ENCODE assay signal across 11 cellular contexts in the genomic region with DNA sequence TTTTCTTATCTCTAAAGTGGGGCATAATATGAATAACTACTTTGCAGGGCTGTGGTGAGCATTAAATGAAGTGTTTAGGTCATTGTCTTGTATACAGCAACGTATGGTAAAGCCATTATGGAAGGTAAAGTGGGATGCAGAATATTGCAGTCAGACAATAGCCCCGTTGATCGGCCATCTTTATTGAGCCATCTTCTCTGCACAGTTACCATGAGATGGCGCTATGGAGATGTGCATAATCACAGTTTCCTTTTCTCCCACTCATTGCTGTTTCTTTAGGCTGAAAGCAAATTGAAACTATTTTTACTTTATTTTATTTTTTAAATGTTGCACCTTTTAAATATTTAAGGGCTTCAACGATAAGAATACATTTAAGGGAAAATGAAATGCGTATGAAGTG.
A peak's percentile ranks its signal among the peaks of the same experiment; 100 is the strongest.
DNase-seq lines count a peak whose midpoint lies in the region; ATAC-seq, FAIRE-seq and TF ChIP-seq lines count a peak whose summit lies in the region.
"Had no signal": no experiment of that assay in that cellular context is flagged by ENCODE, and none has a peak within 500 bp of the region (broad histone marks: within the 10 kb centered on the region; RNA-seq: fewer than 3 reads in every experiment).

No MANE protein-coding gene starts in this region.

- H3K9me3 ChIP-seq in lower lobe of right lung: no peaks in the 10 kb centered on the region
- H3K9me3 ChIP-seq: MG63, ovary had no signal

- H3K9me3 Mint-ChIP-seq in nephron progenitor cell: no peaks in the 10 kb centered on the region
- H3K9me3 Mint-ChIP-seq in activated naive CD4-positive, alpha-beta T cell treated with anti-CD3 and anti-CD28 coated beads for 36 hours: no peaks in the 10 kb centered on the region

- no peak overlapping the region for H3K27ac ChIP-seq in lower lobe of right lung
- H3K27ac ChIP-seq: ovary had no signal

- intact Hi-C loops in lower lobe of right lung (cut with DNase I): no loop called here
- intact Hi-C loops in activated naive CD4-positive, alpha-beta T cell treated with anti-CD3 and anti-CD28 coated beads for 36 hours (cut with micrococcal nuclease): loop anchor here (5.0 kb wide), 1 partner anchor 963 kb away; no protein-coding TSS in a partner anchor

- FAIRE-seq in TTC549 (lab: Jason Lieb, UNC): peak; percentile 53

- H3K36me3 Mint-ChIP-seq in nephron progenitor cell (ENCODE audit: low read depth): no peaks in the 10 kb centered on the region
- no peaks in the 10 kb centered on the region for H3K36me3 Mint-ChIP-seq in activated naive CD4-positive, alpha-beta T cell treated with anti-CD3 and anti-CD28 coated beads for 36 hours (ENCODE audit: low read depth)

- peak; percentile 47; the same call in 1 of the 2 replicates for TF ChIP-seq CTCF in GM12875 (IDR thresholded peaks at IDR 0.05; ENCODE audit: borderline replicate concordance, insufficient read depth, low read depth, low read length)
- peak; percentile 28 for TF ChIP-seq CTCF in lower lobe of right lung (IDR thresholded peaks at IDR 0.05)
- TF ChIP-seq CTCF in nephron progenitor cell (IDR thresholded peaks at IDR 0.05): no peak

- peak; percentile 18 for DNase-seq in KBM-7
- no peak for DNase-seq in lower lobe of right lung
- DNase-seq in nephron progenitor cell: no peak
- no peak for DNase-seq in activated naive CD4-positive, alpha-beta T cell treated with anti-CD3 and anti-CD28 coated beads for 36 hours
- DNase-seq: MG63, ovary had no signal

- no peak overlapping the region for H3K4me3 Mint-ChIP-seq in nephron progenitor cell
- H3K4me3 Mint-ChIP-seq in activated naive CD4-positive, alpha-beta T cell treated with anti-CD3 and anti-CD28 coated beads for 36 hours: no peak overlapping the region
- H3K4me3 Mint-ChIP-seq: stimulated activated naive CD8-positive, alpha-beta T cell treated with anti-CD3 and anti-CD28 coated beads, Interleukin-15, Interleukin-2, amounts not matched to agents 100 ng/mL and 50 ng/mL, for 24 hours had no signal

- no peaks in the 10 kb centered on the region for H3K27me3 ChIP-seq in lower lobe of right lung (ENCODE audit: low read depth)
- H3K27me3 ChIP-seq: MG63, ovary had no signal

- no peaks in the 10 kb centered on the region for H3K4me1 ChIP-seq in lower lobe of right lung

- H3K27me3 Mint-ChIP-seq in nephron progenitor cell (ENCODE audit: low read depth, poor library complexity): peaks cover 9% of the 10 kb centered on the region
- H3K27me3 Mint-ChIP-seq in activated naive CD4-positive, alpha-beta T cell treated with anti-CD3 and anti-CD28 coated beads for 36 hours (ENCODE audit: low read depth): peaks cover 2% of the 10 kb centered on the region

- in situ Hi-C loops in KBM-7 (cut with MboI; ENCODE audit: low pct_unique_long_range_greater_than_20kb, low sequenced_read_pairs): no loop called here

- H3K4me3 ChIP-seq in GM12875 (ENCODE audit: low read depth, low read length): no peak overlapping the region
- H3K4me3 ChIP-seq in lower lobe of right lung: no peak overlapping the region
- H3K4me3 ChIP-seq: MG63, ovary had no signal

- no peaks in the 10 kb centered on the region for H3K36me3 ChIP-seq in lower lobe of right lung
- H3K36me3 ChIP-seq: MG63, ovary had no signal

- H3K27ac Mint-ChIP-seq in nephron progenitor cell: no peak overlapping the region
- no peak overlapping the region for H3K27ac Mint-ChIP-seq in activated naive CD4-positive, alpha-beta T cell treated with anti-CD3 and anti-CD28 coated beads for 36 hours
- H3K27ac Mint-ChIP-seq: stimulated activated naive CD8-positive, alpha-beta T cell treated with anti-CD3 and anti-CD28 coated beads, Interleukin-15, Interleukin-2, amounts not matched to agents 100 ng/mL and 50 ng/mL, for 24 hours had no signal

- ATAC-seq in lower lobe of right lung: no peak
- no peak for ATAC-seq in GM19467 (IDR thresholded peaks at IDR 0.05; ENCODE audit: unreplicated experiment)
- no peak for ATAC-seq in GM21367 (IDR thresholded peaks at IDR 0.05; ENCODE audit: unreplicated experiment)

- H3K4me1 Mint-ChIP-seq in nephron progenitor cell: no peaks in the 10 kb centered on the region
- no peaks in the 10 kb centered on the region for H3K4me1 Mint-ChIP-seq in activated naive CD4-positive, alpha-beta T cell treated with anti-CD3 and anti-CD28 coated beads for 36 hours (ENCODE audit: low read depth)

- CTCF ChIA-PET in activated naive CD4-positive, alpha-beta T cell treated with anti-CD3 and anti-CD28 coated beads for 36 hours (lab: Charles Lee): interaction anchor here (1.2 kb wide), 1 partner anchor 450 kb away, joined by 4 read pairs; no protein-coding TSS in a partner anchor
